Comparison of ENCODE assay signal across 21 cellular contexts in the genomic region with DNA sequence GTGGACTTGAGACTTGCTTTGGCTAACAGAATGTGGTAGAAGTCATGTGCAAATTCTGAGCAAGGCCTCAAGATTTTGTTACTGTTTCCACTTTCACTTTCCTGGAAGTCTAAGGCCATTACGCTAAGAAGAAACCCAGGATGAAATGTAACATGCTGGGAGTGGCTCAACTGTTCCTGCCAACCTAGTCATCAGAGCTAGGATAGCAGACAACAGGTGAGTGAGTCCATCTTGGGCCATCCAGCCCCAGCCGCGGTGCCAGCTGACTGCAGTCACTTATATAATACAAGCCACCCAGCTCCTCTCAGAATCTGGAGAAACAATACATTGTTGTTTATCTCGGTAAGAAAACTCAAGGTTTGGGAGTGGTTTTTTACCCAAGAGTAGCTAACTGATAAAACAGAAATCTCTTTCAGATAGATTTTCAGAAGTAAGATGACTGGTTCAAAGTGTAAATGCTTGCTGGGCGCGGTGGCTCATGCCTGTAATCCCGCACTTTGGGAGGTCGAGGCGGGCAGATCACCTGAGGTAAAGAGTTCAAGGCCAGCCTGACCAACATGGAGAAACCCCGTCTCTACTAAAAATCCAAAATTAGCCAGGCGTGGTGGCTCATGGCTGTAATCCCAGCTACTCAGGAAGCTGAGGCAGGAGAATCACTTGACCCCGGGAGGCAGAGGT. TPM values are rescaled to one million over a fixed set of nuclear protein-coding genes. Genes with fewer than 3 reads are reported as not detected.
DNase-seq lines count a peak whose midpoint lies in the region; ATAC-seq and TF ChIP-seq lines count a peak whose summit lies in the region.
"Had no signal": no experiment of that assay in that cellular context is flagged by ENCODE, and none has a peak within 500 bp of the region (broad histone marks: within the 10 kb centered on the region; RNA-seq: fewer than 3 reads in every experiment).

No MANE protein-coding gene starts in this region.

- H3K9me3 ChIP-seq in upper lobe of right lung = no peaks in the 10 kb centered on the region

- no peaks in the 10 kb centered on the region for H3K36me3 ChIP-seq in upper lobe of right lung

- no peak overlapping the region for H3K4me3 ChIP-seq in upper lobe of right lung
- H3K4me3 ChIP-seq: GM23338 had no signal

- no peak overlapping the region for H3K4me3 Mint-ChIP-seq in activated naive CD4-positive, alpha-beta T cell treated with anti-CD3 and anti-CD28 coated beads, Interleukin-2, amount 10 ng/mL, durations not matched to agents 7 days and 5 days
- H3K4me3 Mint-ChIP-seq in activated naive CD8-positive, alpha-beta T cell treated with anti-CD3 and anti-CD28 coated beads for 36 hours = no peak overlapping the region
- H3K4me3 Mint-ChIP-seq: B cell, GM23338 had no signal

- CTCF ChIA-PET in activated naive CD4-positive, alpha-beta T cell treated with anti-CD3 and anti-CD28 coated beads, Interleukin-2, amount 10 ng/mL, durations not matched to agents 7 days and 5 days (lab: Charles Lee) = no interaction called here

- TF ChIP-seq CTCF in upper lobe of right lung (IDR thresholded peaks at IDR 0.05) = no peak

- H3K4me1 Mint-ChIP-seq in activated naive CD4-positive, alpha-beta T cell treated with anti-CD3 and anti-CD28 coated beads, Interleukin-2, amount 10 ng/mL, durations not matched to agents 7 days and 5 days = peaks cover 16% of the 10 kb centered on the region
- peaks cover 4% of the 10 kb centered on the region for H3K4me1 Mint-ChIP-seq in activated naive CD8-positive, alpha-beta T cell treated with anti-CD3 and anti-CD28 coated beads for 36 hours
- H3K4me1 Mint-ChIP-seq: B cell had no signal

- H3K27ac Mint-ChIP-seq in activated naive CD4-positive, alpha-beta T cell treated with anti-CD3 and anti-CD28 coated beads, Interleukin-2, amount 10 ng/mL, durations not matched to agents 7 days and 5 days = peak overlapping the region; percentile 75
- H3K27ac Mint-ChIP-seq in activated naive CD8-positive, alpha-beta T cell treated with anti-CD3 and anti-CD28 coated beads for 36 hours = peak overlapping the region; percentile 62
- H3K27ac Mint-ChIP-seq: B cell, GM23338 had no signal

- intact Hi-C loops in upper lobe of right lung (cut with DNase I) = no loop called here

- peak; percentile 20 for ATAC-seq in upper lobe of right lung
- ATAC-seq: GM23338 had no signal

- peaks cover 6% of the 10 kb centered on the region for H3K27me3 Mint-ChIP-seq in activated naive CD4-positive, alpha-beta T cell treated with anti-CD3 and anti-CD28 coated beads, Interleukin-2, amount 10 ng/mL, durations not matched to agents 7 days and 5 days
- no peaks in the 10 kb centered on the region for H3K27me3 Mint-ChIP-seq in activated naive CD8-positive, alpha-beta T cell treated with anti-CD3 and anti-CD28 coated beads for 36 hours

- H3K27ac ChIP-seq in upper lobe of right lung = no peak overlapping the region

- no peaks in the 10 kb centered on the region for H3K9me3 Mint-ChIP-seq in activated naive CD4-positive, alpha-beta T cell treated with anti-CD3 and anti-CD28 coated beads, Interleukin-2, amount 10 ng/mL, durations not matched to agents 7 days and 5 days
- H3K9me3 Mint-ChIP-seq in activated naive CD8-positive, alpha-beta T cell treated with anti-CD3 and anti-CD28 coated beads for 36 hours = no peaks in the 10 kb centered on the region
- H3K9me3 Mint-ChIP-seq: GM23338 had no signal

- DNase-seq in activated naive CD4-positive, alpha-beta T cell treated with anti-CD3 and anti-CD28 coated beads, Interleukin-2, amount 10 ng/mL, durations not matched to agents 7 days and 5 days = no peak
- no peak for DNase-seq in activated naive CD4-positive, alpha-beta T cell (lab: John Stamatoyannopoulos, UW)
- DNase-seq in activated naive CD8-positive, alpha-beta T cell treated with anti-CD3 and anti-CD28 coated beads for 36 hours = no peak
- DNase-seq in myocyte (ENCODE audit: low read depth) (peak; percentile 68), upper lobe of right lung (no peak), SW 1271 (lab: John Stamatoyannopoulos, UW) (no peak), ecto neural progenitor cell (ENCODE audit: low spot score) (no peak), AG08396 (ENCODE audit: low spot score) (no peak)
- DNase-seq: 8988T, COR-L47, HCEC 1CT, MV-4-11, NCI-H1417, NCI-H187, NCI-H2107, NCI-H2227 treated with DMSO at 0.1 percent for 48 hours, NCI-H510A treated with DMSO at 0.1 percent for 48 hours, NCI-H774, SHP77 had no signal

- no peaks in the 10 kb centered on the region for H3K36me3 Mint-ChIP-seq in activated naive CD4-positive, alpha-beta T cell treated with anti-CD3 and anti-CD28 coated beads, Interleukin-2, amount 10 ng/mL, durations not matched to agents 7 days and 5 days
- H3K36me3 Mint-ChIP-seq in activated naive CD8-positive, alpha-beta T cell treated with anti-CD3 and anti-CD28 coated beads for 36 hours = no peaks in the 10 kb centered on the region

- H3K4me1 ChIP-seq in upper lobe of right lung = no peaks in the 10 kb centered on the region

- no peaks in the 10 kb centered on the region for H3K27me3 ChIP-seq in upper lobe of right lung

RNA-seq across cellular contexts. Expression of a gene that starts 10.6 kb away (rescaled TPM):
- total RNA-seq in activated naive CD8-positive, alpha-beta T cell treated with anti-CD3 and anti-CD28 coated beads for 36 hours = 10 to 100 TPM; 32.4 to 33.0 TPM
- 47.3 and 51.0 TPM in 2 replicates for total RNA-seq in myocyte
- polyA plus RNA-seq in myocyte (2012) = 102 TPM
- total RNA-seq in upper lobe of right lung = 91.7 TPM

RNA-seq across cellular contexts. Expression of a gene that starts 12.3 kb away (rescaled TPM):
- 1 to 10 TPM; 1.3 to 1.6 TPM for total RNA-seq in activated naive CD8-positive, alpha-beta T cell treated with anti-CD3 and anti-CD28 coated beads for 36 hours
- total RNA-seq in myocyte (0.86 and 1.3 TPM in 2 replicates), upper lobe of right lung (0.58 TPM)
- 3.9 TPM for polyA plus RNA-seq in myocyte (2012)

RNA-seq across cellular contexts. Expression of a gene that starts 37.7 kb away (rescaled TPM):
- 1 to 10 TPM; 1.5 TPM for total RNA-seq in activated naive CD8-positive, alpha-beta T cell treated with anti-CD3 and anti-CD28 coated beads for 36 hours
- total RNA-seq in myocyte (98.3 and 128 TPM in 2 replicates), upper lobe of right lung (30.4 TPM)
- polyA plus RNA-seq in myocyte (2012) = 33.2 TPM

RNA-seq across cellular contexts. Expression of a gene that starts 51.3 kb away (rescaled TPM):
- total RNA-seq in activated naive CD8-positive, alpha-beta T cell treated with anti-CD3 and anti-CD28 coated beads for 36 hours = 10 to 100 TPM; 17.3 to 18.5 TPM
- total RNA-seq in myocyte = 45.4 and 65.3 TPM in 2 replicates
- polyA plus RNA-seq in myocyte (2012) = 56.4 TPM
- total RNA-seq in upper lobe of right lung = 8.3 TPM

RNA-seq across cellular contexts. Expression of a gene that starts 51.5 kb away (rescaled TPM):
- total RNA-seq in activated naive CD8-positive, alpha-beta T cell treated with anti-CD3 and anti-CD28 coated beads for 36 hours = 10 to 100 TPM; 20.0 to 21.8 TPM
- total RNA-seq in myocyte = 17.6 and 29.6 TPM in 2 replicates
- polyA plus RNA-seq in myocyte (2012) = 13.2 TPM
- 20.6 TPM for total RNA-seq in upper lobe of right lung

Comparison
In these comparisons a context has a peak if more than half of its experiments do, and no peak if none do; other contexts are left out.
1. RNA of a gene that starts 37.7 kb away (total RNA-seq): 98.3 to 128 TPM in myocyte and 30.4 TPM in upper lobe of right lung (single experiment); 1.5 TPM in activated naive CD8-positive, alpha-beta T cell treated with anti-CD3 and anti-CD28 coated beads for 36 hours; every median in the first group is over 10 times any median in the second.